ENCODE assay signal across 8 cellular contexts in the genomic region with DNA sequence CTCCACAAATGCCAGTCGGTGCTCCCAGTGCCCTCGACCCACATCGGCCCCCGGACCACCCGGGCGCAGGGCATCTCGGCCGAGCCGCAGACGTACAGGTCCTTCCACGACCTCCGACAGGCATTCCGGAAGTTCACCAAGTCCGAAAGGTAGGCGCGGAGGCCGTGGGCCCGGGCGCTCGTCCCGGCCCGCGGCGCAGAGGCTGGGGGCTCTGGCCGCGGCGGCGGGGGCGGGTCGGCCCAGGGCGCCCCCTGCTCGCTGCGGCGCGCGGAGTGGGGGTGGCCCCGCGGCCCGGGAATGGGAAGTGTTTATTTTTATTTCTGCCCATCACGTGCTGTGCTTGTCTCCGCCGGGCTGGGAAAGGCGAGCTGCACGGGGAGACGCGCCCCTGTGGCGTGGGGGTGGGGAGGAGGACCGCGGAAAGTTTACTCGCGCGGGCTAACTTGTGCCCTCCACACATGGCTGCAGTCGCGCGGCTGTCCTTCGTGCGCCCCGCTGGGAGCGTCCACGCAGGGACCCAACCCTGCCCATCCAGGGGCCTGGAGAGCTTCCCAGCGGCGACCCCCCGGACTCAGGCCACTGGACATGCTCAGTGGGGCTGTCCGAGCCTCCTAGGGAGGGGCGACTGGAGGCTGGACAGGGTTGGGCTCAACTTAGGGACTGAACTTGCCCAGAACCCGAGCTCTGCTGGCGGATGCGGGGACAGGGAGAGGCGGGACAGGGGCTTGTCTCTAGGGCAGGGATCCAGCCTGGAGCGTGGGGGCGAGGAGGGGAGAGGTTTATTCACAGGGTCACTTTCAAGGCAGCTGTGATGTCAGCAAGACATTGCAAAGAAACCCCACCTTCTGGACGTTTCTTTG.
DNase-seq lines count a peak whose midpoint lies in the region; ATAC-seq, FAIRE-seq and TF ChIP-seq lines count a peak whose summit lies in the region.

No MANE protein-coding gene starts in this region.

- H3K9me3 ChIP-seq in PC-9 (ENCODE audit: insufficient read depth, low read depth): no peaks in the 10 kb centered on the region
- no peaks in the 10 kb centered on the region for H3K9me3 ChIP-seq in endothelial cell of umbilical vein (replicated peaks; ENCODE audit: control insufficient read depth, insufficient read depth, low read length)
- H3K9me3 ChIP-seq in muscle layer of duodenum (ENCODE audit: control insufficient read depth in 1 of 2, low read length in 2 of 2): no peaks in the 10 kb centered on the region

- H3K79me2 ChIP-seq in PC-9 (ENCODE audit: low read depth): no peaks in the 10 kb centered on the region
- no peaks in the 10 kb centered on the region for H3K79me2 ChIP-seq in endothelial cell of umbilical vein (ENCODE audit: control insufficient read depth, insufficient read depth, low read length)

- peak; percentile 42 for FAIRE-seq in endothelial cell of umbilical vein (lab: Jason Lieb, UNC)

- no peak for DNase-seq in AG09309 (ENCODE audit: low read depth)
- DNase-seq in PC-9: no peak
- DNase-seq in endothelial cell of umbilical vein (ENCODE audit: low read depth, low spot score): peak; percentile 37
- DNase-seq in stimulated activated naive CD4-positive, alpha-beta T cell treated with Interleukin-2 at 50 U/mL for 16 hours (lab: John Stamatoyannopoulos, UW): no peak
- no peak for DNase-seq in NCI-H1105 treated with DMSO at 0.1 percent for 48 hours (lab: John Stamatoyannopoulos, UW)
- no peak for DNase-seq in NCI-H2171 treated with DMSO at 0.1 percent for 48 hours (lab: John Stamatoyannopoulos, UW)

- peaks cover 11% of the 10 kb centered on the region; the same call in 1 of the 2 replicates for H3K4me1 ChIP-seq in PC-9 (replicated peaks; ENCODE audit: insufficient read depth)
- peaks cover 6% of the 10 kb centered on the region for H3K4me1 ChIP-seq in endothelial cell of umbilical vein (ENCODE audit: control insufficient read depth, extremely low read depth, insufficient read depth, low read length)
- H3K4me1 ChIP-seq in muscle layer of duodenum (ENCODE audit: control insufficient read depth in 1 of 2, insufficient read depth in 2 of 2, low read length in 2 of 2): peaks cover 0 to 8% of the 10 kb centered on the region in 2 donors

- H3K4me2 ChIP-seq in PC-9 (peak overlapping the region; percentile 74), endothelial cell of umbilical vein (ENCODE audit: insufficient read depth, low read length) (peak overlapping the region; percentile 74)

- dilution Hi-C loops in endothelial cell of umbilical vein (cut with MboI; ENCODE audit: extremely low pct_ligation_motif_present, low sequenced_read_pairs): no loop called here

- ATAC-seq in GM21390 (IDR thresholded peaks at IDR 0.05; ENCODE audit: unreplicated experiment): no peak

- H3K27me3 ChIP-seq in PC-9 (ENCODE audit: insufficient read depth, low read depth) (peaks cover 20% of the 10 kb centered on the region; the same call in 1 of the 2 replicates), endothelial cell of umbilical vein (ENCODE audit: control insufficient read depth in 2 of 2, insufficient read depth in 2 of 2, low read length in 2 of 2) (peaks cover 19 to 52% of the 10 kb centered on the region in 2 experiments), muscle layer of duodenum (ENCODE audit: low read depth, low read length) (no peaks in the 10 kb centered on the region)

- H3K9me1 ChIP-seq in endothelial cell of umbilical vein (replicated peaks; ENCODE audit: control insufficient read depth, extremely low read depth, insufficient read depth, low read length): no peaks in the 10 kb centered on the region

- no peak overlapping the region for H3K9ac ChIP-seq in endothelial cell of umbilical vein (replicated peaks; ENCODE audit: extremely low read depth, insufficient read depth, low read length)

- intact Hi-C loops in PC-9 (cut with micrococcal nuclease; ENCODE audit: unreplicated experiment) (no loop called here), endothelial cell of umbilical vein (cut with micrococcal nuclease) (no loop called here)

- no peak for TF ChIP-seq POLR2A in endothelial cell of umbilical vein (IDR thresholded peaks at IDR 0.05; ENCODE audit: low read depth, low read length)

- H3K4me3 ChIP-seq in AG09309 (ENCODE audit: control insufficient read depth, low read depth, low read length): peak overlapping the region; percentile 90
- peak overlapping the region; percentile 51; the same call in 1 of the 2 replicates for H3K4me3 ChIP-seq in PC-9
- H3K4me3 ChIP-seq in endothelial cell of umbilical vein (replicated peaks in 1 of 3; ENCODE audit: insufficient read depth in 1 of 3, low read depth in 1 of 3, low read length in 3 of 3): peak overlapping the region; percentile 51 to 82 (median 58)
- peak overlapping the region; percentile 64 to 80 for H3K4me3 ChIP-seq in muscle layer of duodenum (ENCODE audit: low read depth in 1 of 2, low read length in 2 of 2)

- H4K20me1 ChIP-seq in PC-9 (ENCODE audit: insufficient read depth) (no peaks in the 10 kb centered on the region; the same call in 1 of the 2 replicates), endothelial cell of umbilical vein (replicated peaks; ENCODE audit: control insufficient read depth, extremely low read depth, insufficient read depth, low read length) (no peaks in the 10 kb centered on the region)

- BruUV-seq in PC-9 (replicated peaks; lab: Mats Ljungman, UMichigan) (no TSS peak), endothelial cell of umbilical vein (replicated peaks; lab: Mats Ljungman, UMichigan) (no TSS peak)

- H3K27ac ChIP-seq in PC-9: no peak overlapping the region
- no peak overlapping the region for H3K27ac ChIP-seq in endothelial cell of umbilical vein (ENCODE audit: insufficient read depth, low read depth, low read length)
- H3K27ac ChIP-seq in muscle layer of duodenum (ENCODE audit: low read length): peak overlapping the region; percentile 75

- no peaks in the 10 kb centered on the region for H3K9me2 ChIP-seq in PC-9 (ENCODE audit: insufficient read depth)

- H3K36me3 ChIP-seq in PC-9 (ENCODE audit: low read depth) (no peaks in the 10 kb centered on the region), endothelial cell of umbilical vein (ENCODE audit: control insufficient read depth in 2 of 2, extremely low read depth in 1 of 2, insufficient read depth in 2 of 2, low read length in 2 of 2) (no peaks in the 10 kb centered on the region), muscle layer of duodenum (ENCODE audit: control insufficient read depth in 1 of 2, insufficient read depth in 2 of 2, low read length in 2 of 2) (no peaks in the 10 kb centered on the region)

- POLR2A ChIA-PET in PC-9 (lab: Charles Lee; ENCODE audit: unreplicated experiment) (interaction anchor here (0.7 kb wide), 1 partner anchor 1236 kb away, joined by 4 read pairs; no protein-coding TSS in a partner anchor), endothelial cell of umbilical vein (lab: Charles Lee) (no interaction called here)

- peak overlapping the region; percentile 83 for H2AFZ ChIP-seq in PC-9
- peak overlapping the region; percentile 91 for H2AFZ ChIP-seq in endothelial cell of umbilical vein (ENCODE audit: low read depth, low read length)

- no peaks in the 10 kb centered on the region for H3F3A ChIP-seq in PC-9 (ENCODE audit: insufficient read depth, low read depth)

- CTCF ChIA-PET in PC-9 (lab: Charles Lee) (no interaction called here), endothelial cell of umbilical vein (lab: Charles Lee) (interaction anchor here (1.4 kb wide), 1 partner anchor 1789 kb away, joined by 3 read pairs; no protein-coding TSS in a partner anchor)

- TF ChIP-seq CTCF in AG09309 (IDR thresholded peaks at IDR 0.05; ENCODE audit: control insufficient read depth, insufficient read depth, low read depth, low read length, missing control alignments): no peak
- TF ChIP-seq CTCF in PC-9 (conservative IDR thresholded peaks at IDR 0.05): no peak
- no peak for TF ChIP-seq CTCF in endothelial cell of umbilical vein (IDR thresholded peaks at IDR 0.05; ENCODE audit: extremely low read depth in 1 of 2, insufficient read depth in 1 of 2, low read depth in 1 of 2, low read length in 2 of 2)

TF ChIP-seq in endothelial cell of umbilical vein, 7 proteins besides CTCF, POLR2A, EP300 and RAD21:
- TF ChIP-seq FOS (IDR thresholded peaks at IDR 0.05; ENCODE audit: borderline replicate concordance, insufficient read depth, low read length) (no peak), MYC (IDR thresholded peaks at IDR 0.05; ENCODE audit: low read depth, low read length) (no peak), EZH2 (IDR thresholded peaks at IDR 0.05; ENCODE audit: borderline replicate concordance, low read depth, low read length, severe bottlenecking) (no peak), JUN (IDR thresholded peaks at IDR 0.05; ENCODE audit: borderline replicate concordance, insufficient read depth, insufficient read length, low read depth) (no peak), POLR2AphosphoS5 (IDR thresholded peaks at IDR 0.05; ENCODE audit: insufficient read depth, low read depth, low read length) (no peak), MAX (IDR thresholded peaks at IDR 0.05; ENCODE audit: insufficient read depth, insufficient read length) (no peak), GATA2 (IDR thresholded peaks at IDR 0.05; ENCODE audit: insufficient read depth, insufficient read length, low read depth, low read length) (no peak)
